22 cellular contexts compared by ENCODE assay signal in the genomic region with DNA sequence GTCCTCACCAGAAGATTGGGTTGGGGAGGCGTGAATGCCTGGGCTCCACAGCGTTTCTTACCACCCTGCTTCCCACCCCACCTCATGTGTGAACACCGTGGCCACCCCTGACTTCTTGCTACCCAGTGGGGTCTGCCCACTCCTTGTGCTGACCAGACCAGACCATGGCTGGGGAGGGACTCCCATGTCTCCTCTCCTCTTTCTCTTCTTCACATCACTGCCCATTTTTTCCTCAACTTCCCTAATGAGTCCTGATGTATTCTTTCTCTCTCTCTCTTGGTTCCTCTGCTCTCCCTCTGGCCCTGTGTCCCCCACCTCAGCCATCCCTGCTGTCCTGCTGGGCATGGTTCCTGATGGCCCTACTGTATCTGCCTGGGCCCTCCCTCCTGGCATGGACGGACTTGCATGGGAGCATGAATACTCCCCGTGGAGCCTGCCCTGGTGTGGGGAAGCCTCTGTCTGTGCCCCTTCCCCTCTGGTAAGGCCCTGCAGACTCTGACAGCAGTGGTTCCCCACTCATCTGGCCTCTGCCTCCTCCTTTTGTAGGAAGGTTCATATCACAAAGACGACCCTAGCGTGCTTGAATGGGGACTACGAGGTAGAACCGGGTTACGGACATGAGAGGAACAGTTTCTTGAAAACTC.
"Had no signal": no experiment of that assay in that cellular context is flagged by ENCODE, and none has a peak within 500 bp of the region (broad histone marks: within the 10 kb centered on the region; RNA-seq: fewer than 3 reads in every experiment).

No MANE protein-coding gene starts in this region.

- H3K36me3 ChIP-seq: cardiac muscle cell, esophagus squamous epithelium, gastrocnemius medialis, pancreas, right lobe of liver, transverse colon, uterus had no signal

- H3K4me1 ChIP-seq: body of pancreas, esophagus squamous epithelium, gastrocnemius medialis, pancreas, right lobe of liver, transverse colon, uterus had no signal

- ATAC-seq: body of pancreas; gastrocnemius medialis; natural killer cell; pancreas; right lobe of liver; stimulated activated memory B cell treated with anti-CD40 and anti-IgM and Interleukin-4, amounts not matched to agents 10 μg/mL and 1 μg/mL and 100 μg/mL, for 72 hours had no signal

- H3K9me3 ChIP-seq: body of pancreas, esophagus squamous epithelium, gastrocnemius medialis, pancreas, right lobe of liver, SK-N-SH, transverse colon, uterus had no signal

- H3K9me2 ChIP-seq: SK-N-SH had no signal

- H3K27ac Mint-ChIP-seq: activated naive CD4-positive, alpha-beta T cell treated with anti-CD3 and anti-CD28 coated beads, Interleukin-2, amount 50 U/mL, for 24 hours; activated T-helper 1 cell treated with anti-CD3 and anti-CD28 coated beads, Interleukin-12 subunit alpha, Interleukin-12 subunit beta, Interleukin-2, Interleukin-4 antibody, amounts not matched to agents 30 ng/mL and 10 ng/mL and 1 ng/mL, durations not matched to agents 14 hours and 24 hours and 36 hours; natural killer cell; stimulated activated memory B cell treated with anti-CD40 and anti-IgM and Interleukin-4, amounts not matched to agents 10 μg/mL and 1 μg/mL and 100 μg/mL, for 72 hours had no signal

- DNase-seq: activated CD4-positive, CD25-positive, alpha-beta regulatory T cell treated with anti-CD3 and anti-CD28 coated beads, Interleukin-2, amount 50 U/mL, for 72 hours; activated gamma-delta T cell treated with Interleukin-2 at 50 U/mL for 16 hours; dermis blood vessel endothelial cell; effector memory CD4-positive, alpha-beta T cell; esophagus squamous epithelium; gastrocnemius medialis; hippocampal formation; mammary epithelial cell; midbrain; natural killer cell; SK-N-SH; small intestine; stimulated activated CD4-positive, alpha-beta T cell treated with anti-CD3 and anti-CD28 coated beads, Interleukin-2, amount 100 ng/mL, for 24 hours; transverse colon; uterus had no signal

- H3K9ac ChIP-seq: SK-N-SH had no signal

- H3K4me1 Mint-ChIP-seq: activated naive CD4-positive, alpha-beta T cell treated with anti-CD3 and anti-CD28 coated beads, Interleukin-2, amount 50 U/mL, for 24 hours; natural killer cell; stimulated activated memory B cell treated with anti-CD40 and anti-IgM and Interleukin-4, amounts not matched to agents 10 μg/mL and 1 μg/mL and 100 μg/mL, for 72 hours had no signal

- H3K27ac ChIP-seq: body of pancreas, cardiac muscle cell, esophagus squamous epithelium, gastrocnemius medialis, pancreas, right lobe of liver, transverse colon, uterus had no signal

- H3K27me3 ChIP-seq: body of pancreas, cardiac muscle cell, esophagus squamous epithelium, gastrocnemius medialis, pancreas, right lobe of liver, transverse colon, uterus had no signal

- H3K4me3 ChIP-seq: body of pancreas, cardiac muscle cell, esophagus squamous epithelium, gastrocnemius medialis, pancreas, right lobe of liver, transverse colon, uterus had no signal

- H3K4me2 ChIP-seq: SK-N-SH had no signal

- H3K36me3 Mint-ChIP-seq: activated naive CD4-positive, alpha-beta T cell treated with anti-CD3 and anti-CD28 coated beads, Interleukin-2, amount 50 U/mL, for 24 hours; natural killer cell; stimulated activated memory B cell treated with anti-CD40 and anti-IgM and Interleukin-4, amounts not matched to agents 10 μg/mL and 1 μg/mL and 100 μg/mL, for 72 hours had no signal

- H3K9me3 Mint-ChIP-seq: activated naive CD4-positive, alpha-beta T cell treated with anti-CD3 and anti-CD28 coated beads, Interleukin-2, amount 50 U/mL, for 24 hours; activated T-helper 1 cell treated with anti-CD3 and anti-CD28 coated beads, Interleukin-12 subunit alpha, Interleukin-12 subunit beta, Interleukin-2, Interleukin-4 antibody, amounts not matched to agents 30 ng/mL and 10 ng/mL and 1 ng/mL, durations not matched to agents 14 hours and 24 hours and 36 hours; natural killer cell; stimulated activated memory B cell treated with anti-CD40 and anti-IgM and Interleukin-4, amounts not matched to agents 10 μg/mL and 1 μg/mL and 100 μg/mL, for 72 hours had no signal

- H3K4me3 Mint-ChIP-seq: activated naive CD4-positive, alpha-beta T cell treated with anti-CD3 and anti-CD28 coated beads, Interleukin-2, amount 50 U/mL, for 24 hours; activated T-helper 1 cell treated with anti-CD3 and anti-CD28 coated beads, Interleukin-12 subunit alpha, Interleukin-12 subunit beta, Interleukin-2, Interleukin-4 antibody, amounts not matched to agents 30 ng/mL and 10 ng/mL and 1 ng/mL, durations not matched to agents 14 hours and 24 hours and 36 hours; natural killer cell; stimulated activated memory B cell treated with anti-CD40 and anti-IgM and Interleukin-4, amounts not matched to agents 10 μg/mL and 1 μg/mL and 100 μg/mL, for 72 hours had no signal
